In genomic region chr12:33588082-33588712, GRCh38 we compare ENCODE assay signal across 9 cellular contexts.
A peak's percentile ranks its signal among the peaks of the same experiment; 100 is the strongest.
DNase-seq lines count a peak whose midpoint lies in the region; ATAC-seq and TF ChIP-seq lines count a peak whose summit lies in the region.
"Had no signal": no experiment of that assay in that cellular context is flagged by ENCODE, and none has a peak within 500 bp of the region (broad histone marks: within the 10 kb centered on the region; RNA-seq: fewer than 3 reads in every experiment).

No MANE protein-coding gene starts in this region.

- 12% methylated on average over 3 of the region's 3 CpGs for WGBS in SK-N-SH (ENCODE audit: low lambda C conversion rate)

- H3K36me3 Mint-ChIP-seq in CD8-positive, alpha-beta T cell: no peaks in the 10 kb centered on the region

- no peak overlapping the region for H3K4me3 Mint-ChIP-seq in CD8-positive, alpha-beta T cell
- H3K4me3 Mint-ChIP-seq: stimulated activated naive CD8-positive, alpha-beta T cell treated with anti-CD3 and anti-CD28 coated beads, Interleukin-15, Interleukin-2, amounts not matched to agents 100 ng/mL and 50 ng/mL, for 24 hours had no signal

- H3K4me1 ChIP-seq in SK-N-SH (ENCODE audit: control insufficient read depth in 1 of 2, insufficient read depth in 2 of 2, low read depth in 1 of 2, low read length in 1 of 2) (peaks cover 0 to 10% of the 10 kb centered on the region in 2 experiments; a peak in 1 of 4 replicates), ascending aorta (no peaks in the 10 kb centered on the region)
- no peaks in the 10 kb centered on the region for H3K4me1 ChIP-seq in CD8-positive, alpha-beta T cell (ENCODE audit: insufficient read depth, low read length)

- H3K9me3 Mint-ChIP-seq in CD8-positive, alpha-beta T cell: peaks cover 4% of the 10 kb centered on the region
- H3K9me3 Mint-ChIP-seq: stimulated activated naive CD8-positive, alpha-beta T cell treated with anti-CD3 and anti-CD28 coated beads, Interleukin-15, Interleukin-2, amounts not matched to agents 100 ng/mL and 50 ng/mL, for 24 hours had no signal

- H3K4me2 ChIP-seq in SK-N-SH: peak overlapping the region; percentile 40; the same call in 1 of the 2 replicates

- peaks cover 15% of the 10 kb centered on the region for H3F3A ChIP-seq in SK-N-SH (replicated peaks; ENCODE audit: insufficient read depth)

- ATAC-seq in GM18873 (IDR thresholded peaks at IDR 0.05; ENCODE audit: low FRiP score, unreplicated experiment) (peak; percentile 52), HG03159 (IDR thresholded peaks at IDR 0.05; ENCODE audit: unreplicated experiment) (peak; percentile 84), HG03139 (IDR thresholded peaks at IDR 0.05; ENCODE audit: unreplicated experiment) (no peak)
- no peak for ATAC-seq in CD8-positive, alpha-beta T cell

- H2AFZ ChIP-seq in SK-N-SH (ENCODE audit: low read depth): peak overlapping the region; percentile 12; the same call in 1 of the 2 replicates

- CTCF ChIA-PET in SK-N-SH (lab: Yijun Ruan, JAX): interaction anchor here (0.6 kb wide), 1 partner anchor 520 kb away, joined by 4 read pairs; no protein-coding TSS in a partner anchor
- CTCF ChIA-PET in CD8-positive, alpha-beta T cell (lab: Charles Lee): no interaction called here

- peak overlapping the region; percentile 40; the same call in 1 of the 2 replicates for H3K9ac ChIP-seq in SK-N-SH

- POLR2A ChIA-PET in SK-N-SH (lab: Yijun Ruan, JAX): no interaction called here
- POLR2A ChIA-PET in CD8-positive, alpha-beta T cell (lab: Charles Lee): no interaction called here

- H3K9me3 ChIP-seq in SK-N-SH: no peaks in the 10 kb centered on the region
- H3K9me3 ChIP-seq in ascending aorta: no peaks in the 10 kb centered on the region
- no peaks in the 10 kb centered on the region for H3K9me3 ChIP-seq in CD8-positive, alpha-beta T cell (ENCODE audit: low read length)

- TF ChIP-seq EP300 in SK-N-SH (IDR thresholded peaks at IDR 0.05; ENCODE audit: borderline replicate concordance in 1 of 2, low read depth in 1 of 2, low read length in 1 of 2): peak; percentile 15 to 19; a peak in 1 of 4 replicates

- H3K9me2 ChIP-seq in SK-N-SH: no peaks in the 10 kb centered on the region

- DNase-seq in SK-N-SH (no peak), kidney tubule cell (ENCODE audit: low spot score) (peak; percentile 33), ascending aorta (ENCODE audit: low spot score in 2 of 2) (no peak), NCI-H128 (lab: John Stamatoyannopoulos, UW; ENCODE audit: unreplicated experiment) (no peak)
- no peak for DNase-seq in CD8-positive, alpha-beta T cell

- TF ChIP-seq CTCF in SK-N-SH (IDR thresholded peaks at IDR 0.05) (no peak), ascending aorta (IDR thresholded peaks at IDR 0.05) (no peak)
- TF ChIP-seq CTCF in CD8-positive, alpha-beta T cell (IDR thresholded peaks at IDR 0.05): no peak

- H3K27ac ChIP-seq in SK-N-SH (ENCODE audit: low read depth in 2 of 2, low read length in 1 of 2) (peak overlapping the region in 1 of 2 experiments; percentile 72; a peak in 2 of 4 replicates), ascending aorta (no peak overlapping the region)
- H3K27ac ChIP-seq in CD8-positive, alpha-beta T cell (ENCODE audit: low read depth, low read length): no peak overlapping the region

- H3K79me2 ChIP-seq in SK-N-SH (ENCODE audit: insufficient read depth): no peaks in the 10 kb centered on the region

- H3K4me3 ChIP-seq in SK-N-SH (ENCODE audit: low read depth in 2 of 2, low read length in 1 of 2) (no peak overlapping the region; a peak in 1 of 4 replicates), ascending aorta (no peak overlapping the region)
- H3K4me3 ChIP-seq in CD8-positive, alpha-beta T cell (ENCODE audit: low read depth, low read length): no peak overlapping the region

- H4K20me1 ChIP-seq in SK-N-SH (ENCODE audit: insufficient read depth): no peaks in the 10 kb centered on the region

- TF ChIP-seq RAD21 in SK-N-SH (IDR thresholded peaks at IDR 0.05; ENCODE audit: low read length): no peak

- H3K36me3 ChIP-seq in SK-N-SH (replicated peaks in 1 of 2; ENCODE audit: control insufficient read depth in 1 of 2, insufficient read depth in 2 of 2, low read length in 1 of 2) (no peaks in the 10 kb centered on the region), ascending aorta (no peaks in the 10 kb centered on the region)
- no peaks in the 10 kb centered on the region for H3K36me3 ChIP-seq in CD8-positive, alpha-beta T cell (ENCODE audit: insufficient read depth, low read length)

- no peaks in the 10 kb centered on the region for H3K27me3 Mint-ChIP-seq in CD8-positive, alpha-beta T cell (ENCODE audit: low read depth)
- H3K27me3 Mint-ChIP-seq: stimulated activated naive CD8-positive, alpha-beta T cell treated with anti-CD3 and anti-CD28 coated beads, Interleukin-15, Interleukin-2, amounts not matched to agents 100 ng/mL and 50 ng/mL, for 24 hours had no signal

- intact Hi-C loops in ascending aorta (cut with DNase I): no loop called here
- intact Hi-C loops in CD8-positive, alpha-beta T cell (cut with DNase I, micrococcal nuclease): no loop called here

- no peaks in the 10 kb centered on the region for H3K4me1 Mint-ChIP-seq in CD8-positive, alpha-beta T cell (ENCODE audit: low read depth)

- no peaks in the 10 kb centered on the region for H3K27me3 ChIP-seq in SK-N-SH (ENCODE audit: insufficient read depth)
- no peaks in the 10 kb centered on the region for H3K27me3 ChIP-seq in ascending aorta
- no peaks in the 10 kb centered on the region for H3K27me3 ChIP-seq in CD8-positive, alpha-beta T cell (ENCODE audit: insufficient read depth, low read length)

- H3K27ac Mint-ChIP-seq in CD8-positive, alpha-beta T cell: no peak overlapping the region
- H3K27ac Mint-ChIP-seq: stimulated activated naive CD8-positive, alpha-beta T cell treated with anti-CD3 and anti-CD28 coated beads, Interleukin-15, Interleukin-2, amounts not matched to agents 100 ng/mL and 50 ng/mL, for 24 hours had no signal

TF ChIP-seq in SK-N-SH, 30 proteins besides CTCF, POLR2A, EP300 and RAD21:
- peak; percentile 36; the same call in 1 of the 2 replicates for TF ChIP-seq FOSL2 (IDR thresholded peaks at IDR 0.05; ENCODE audit: borderline replicate concordance, low read depth)
- TF ChIP-seq JUND (IDR thresholded peaks at IDR 0.05): peak; percentile 59
- TF ChIP-seq, protein P1, sequence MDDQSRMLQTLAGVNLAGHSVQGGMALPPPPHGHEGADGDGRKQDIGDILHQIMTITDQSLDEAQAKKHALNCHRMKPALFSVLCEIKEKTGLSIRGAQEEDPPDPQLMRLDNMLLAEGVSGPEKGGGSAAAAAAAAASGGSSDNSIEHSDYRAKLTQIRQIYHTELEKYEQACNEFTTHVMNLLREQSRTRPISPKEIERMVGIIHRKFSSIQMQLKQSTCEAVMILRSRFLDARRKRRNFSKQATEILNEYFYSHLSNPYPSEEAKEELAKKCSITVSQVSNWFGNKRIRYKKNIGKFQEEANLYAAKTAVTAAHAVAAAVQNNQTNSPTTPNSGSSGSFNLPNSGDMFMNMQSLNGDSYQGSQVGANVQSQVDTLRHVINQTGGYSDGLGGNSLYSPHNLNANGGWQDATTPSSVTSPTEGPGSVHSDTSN (IDR thresholded peaks at IDR 0.05): peak; percentile 64
- peak; percentile 59; the same call in 1 of the 2 replicates for TF ChIP-seq RXRA (IDR thresholded peaks at IDR 0.05; ENCODE audit: borderline replicate concordance, low read depth)
- peak; percentile 53; the same call in 1 of the 2 replicates for TF ChIP-seq MEF2A (IDR thresholded peaks at IDR 0.05; ENCODE audit: borderline replicate concordance, low read depth)
- peak; percentile 69 for TF ChIP-seq TCF12 (IDR thresholded peaks at IDR 0.05)
- TF ChIP-seq, protein P2, sequence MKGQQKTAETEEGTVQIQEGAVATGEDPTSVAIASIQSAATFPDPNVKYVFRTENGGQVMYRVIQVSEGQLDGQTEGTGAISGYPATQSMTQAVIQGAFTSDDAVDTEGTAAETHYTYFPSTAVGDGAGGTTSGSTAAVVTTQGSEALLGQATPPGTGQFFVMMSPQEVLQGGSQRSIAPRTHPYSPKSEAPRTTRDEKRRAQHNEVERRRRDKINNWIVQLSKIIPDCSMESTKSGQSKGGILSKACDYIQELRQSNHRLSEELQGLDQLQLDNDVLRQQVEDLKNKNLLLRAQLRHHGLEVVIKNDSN (IDR thresholded peaks at IDR 0.05; ENCODE audit: borderline replicate concordance, low read depth): no peak
- no peak for TF ChIP-seq SIN3A (IDR thresholded peaks at IDR 0.05; ENCODE audit: borderline replicate concordance, low read depth, low read length)

Comparison
In these comparisons a context has a peak if more than half of its experiments do, and no peak if none do; other contexts are left out.
1. ATAC-seq: peak in GM18873 (single experiment) and HG03159 (single experiment); none in HG03139 (single experiment) and CD8-positive, alpha-beta T cell (single experiment).